8 cellular contexts compared by ENCODE assay signal in the genomic region with DNA sequence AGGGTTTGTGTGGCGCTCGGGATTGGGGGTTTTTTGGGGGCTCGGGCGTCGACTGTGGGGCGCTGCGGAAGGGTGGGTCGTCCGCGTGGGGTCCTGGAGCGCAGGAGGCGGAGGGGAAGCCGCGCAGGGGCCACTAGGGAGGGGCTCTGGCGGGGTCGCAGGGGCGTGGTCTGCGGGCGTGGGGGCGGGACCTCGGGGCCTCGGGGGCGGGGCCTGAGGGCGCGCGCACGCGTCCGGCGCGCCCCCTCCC. TPM values are rescaled to one million over a fixed set of nuclear protein-coding genes. Genes with fewer than 3 reads are reported as not detected.
DNase-seq lines count a peak whose midpoint lies in the region; ATAC-seq and TF ChIP-seq lines count a peak whose summit lies in the region.
"Not testable (repeated sequence)": the region's sequence is repeated elsewhere in the genome, so short reads cannot be mapped to it uniquely, and the experiment has no call there.

EPN2 (plus strand) TSS at position 228 of the 250 bp plus-strand sequence. CDS start 45,754 bp downstream, outside the sequence.

- not testable (repeated sequence) for H3K9me3 Mint-ChIP-seq in CD14-positive monocyte; activated naive CD8-positive, alpha-beta T cell treated with anti-CD3 and anti-CD28 coated beads for 36 hours; progenitor cell of endocrine pancreas (ENCODE audit: low read depth); stimulated activated naive CD8-positive, alpha-beta T cell treated with anti-CD3 and anti-CD28 coated beads, Interleukin-15, Interleukin-2, amounts not matched to agents 100 ng/mL and 50 ng/mL, for 24 hours

- not testable (repeated sequence) for H3K4me1 ChIP-seq in esophagus (ENCODE audit: control insufficient read depth in 2 of 2, insufficient read depth in 2 of 2, low read length in 1 of 2)

- H3K4me3 ChIP-seq in esophagus (ENCODE audit: low read depth in 1 of 2, low read length in 2 of 2), result peak within 1 kb of the TSS; percentile 88 to 89

- peak; percentile 60 for ATAC-seq in HG03039 (IDR thresholded peaks at IDR 0.05; ENCODE audit: unreplicated experiment)

- not testable (repeated sequence) for H3K27ac Mint-ChIP-seq in CD14-positive monocyte; activated naive CD8-positive, alpha-beta T cell treated with anti-CD3 and anti-CD28 coated beads for 36 hours; stimulated activated naive CD8-positive, alpha-beta T cell treated with anti-CD3 and anti-CD28 coated beads, Interleukin-15, Interleukin-2, amounts not matched to agents 100 ng/mL and 50 ng/mL, for 24 hours
- peak within 1 kb of the TSS; percentile 89 for H3K27ac Mint-ChIP-seq in progenitor cell of endocrine pancreas

- DNase-seq in CD14-positive monocyte (ENCODE audit: low spot score); activated naive CD8-positive, alpha-beta T cell treated with anti-CD3 and anti-CD28 coated beads for 36 hours: not testable (repeated sequence)
- peak in 4 of 5 experiments; percentile 26 to 60 (median 46) for DNase-seq in T-helper 2 cell
- peak; percentile 64 for DNase-seq in progenitor cell of endocrine pancreas (ENCODE audit: low spot score, unreplicated experiment)

- H3K27me3 ChIP-seq in esophagus (ENCODE audit: control insufficient read depth in 1 of 2, insufficient read depth in 2 of 2, low read length in 2 of 2); layer of hippocampus (ENCODE audit: control insufficient read depth, insufficient read depth, low read length): not testable (repeated sequence)

- H3K27ac ChIP-seq in esophagus (ENCODE audit: low read depth in 2 of 2, low read length in 1 of 2) (peak within 1 kb of the TSS; percentile 87 to 92), layer of hippocampus (ENCODE audit: low read depth, low read length) (peak within 1 kb of the TSS; percentile 90)

- not testable (repeated sequence) for H3K36me3 ChIP-seq in esophagus (ENCODE audit: control insufficient read depth in 2 of 2, insufficient read depth in 2 of 2, low read length in 1 of 2)

- not testable (repeated sequence) for H3K36me3 Mint-ChIP-seq in CD14-positive monocyte; activated naive CD8-positive, alpha-beta T cell treated with anti-CD3 and anti-CD28 coated beads for 36 hours; progenitor cell of endocrine pancreas (ENCODE audit: insufficient read depth); stimulated activated naive CD8-positive, alpha-beta T cell treated with anti-CD3 and anti-CD28 coated beads, Interleukin-15, Interleukin-2, amounts not matched to agents 100 ng/mL and 50 ng/mL, for 24 hours (ENCODE audit: low read depth)

- TF ChIP-seq CTCF in CD14-positive monocyte (IDR thresholded peaks at IDR 0.05); progenitor cell of endocrine pancreas (IDR thresholded peaks at IDR 0.05; ENCODE audit: unreplicated experiment): not testable (repeated sequence)

- peak within 1 kb of the TSS; percentile 83 to 93 for H3K4me3 Mint-ChIP-seq in CD14-positive monocyte
- H3K4me3 Mint-ChIP-seq in activated naive CD8-positive, alpha-beta T cell treated with anti-CD3 and anti-CD28 coated beads for 36 hours, result peak within 1 kb of the TSS; percentile 84
- peak within 1 kb of the TSS; percentile 92 for H3K4me3 Mint-ChIP-seq in progenitor cell of endocrine pancreas (ENCODE audit: low read depth)
- peak within 1 kb of the TSS; percentile 85 for H3K4me3 Mint-ChIP-seq in stimulated activated naive CD8-positive, alpha-beta T cell treated with anti-CD3 and anti-CD28 coated beads, Interleukin-15, Interleukin-2, amounts not matched to agents 100 ng/mL and 50 ng/mL, for 24 hours

- not testable (repeated sequence) for H3K9me3 ChIP-seq in esophagus (ENCODE audit: control insufficient read depth in 2 of 2, insufficient read depth in 1 of 2, low read depth in 1 of 2, low read length in 1 of 2)

- 0% methylated on average over 19 of the region's 31 CpGs; no CpG with 5 or more reads in 1 of the 2 donors for WGBS in esophagus, 2 donors

- intact Hi-C loops in CD14-positive monocyte (cut with micrococcal nuclease), result not testable (repeated sequence)

- not testable (repeated sequence) for H3K4me1 Mint-ChIP-seq in CD14-positive monocyte; activated naive CD8-positive, alpha-beta T cell treated with anti-CD3 and anti-CD28 coated beads for 36 hours; stimulated activated naive CD8-positive, alpha-beta T cell treated with anti-CD3 and anti-CD28 coated beads, Interleukin-15, Interleukin-2, amounts not matched to agents 100 ng/mL and 50 ng/mL, for 24 hours (ENCODE audit: low read depth)
- H3K4me1 Mint-ChIP-seq in progenitor cell of endocrine pancreas (ENCODE audit: low read depth), result peaks cover 10% of the 10 kb centered on the region

- peaks cover 23 to 43% (median 24%) of the 10 kb centered on the region in 3 donors for H3K27me3 Mint-ChIP-seq in CD14-positive monocyte (ENCODE audit: low read depth in 3 of 3)
- peaks cover 15% of the 10 kb centered on the region for H3K27me3 Mint-ChIP-seq in activated naive CD8-positive, alpha-beta T cell treated with anti-CD3 and anti-CD28 coated beads for 36 hours
- H3K27me3 Mint-ChIP-seq in progenitor cell of endocrine pancreas; stimulated activated naive CD8-positive, alpha-beta T cell treated with anti-CD3 and anti-CD28 coated beads, Interleukin-15, Interleukin-2, amounts not matched to agents 100 ng/mL and 50 ng/mL, for 24 hours: not testable (repeated sequence)

RNA-seq across cellular contexts. Expression of gene EPN2, which starts in this region (rescaled TPM):
- not detected for polyA plus RNA-seq in CD14-positive monocyte
- 1 to 10 TPM; 2.7 to 4.6 TPM for total RNA-seq in activated naive CD8-positive, alpha-beta T cell treated with anti-CD3 and anti-CD28 coated beads for 36 hours
- polyA plus RNA-seq in esophagus, result 10 to 100 TPM; 27.9 to 44.7 TPM
- total RNA-seq in progenitor cell of endocrine pancreas, result 49.8 and 51.2 TPM in 2 replicates

Comparison
In these comparisons a context has a peak if more than half of its experiments do, and no peak if none do; other contexts are left out.
1. RNA of gene EPN2 (polyA plus RNA-seq): 27.9 to 44.7 TPM in esophagus; not detected in CD14-positive monocyte; every median in the first group is over 10 times any median in the second.
2. Peak in every context shown above with its lines, with median percentiles within 50 percentile points of each other: H3K4me3 Mint-ChIP-seq.